Comparison of ENCODE assay signal across 13 cellular contexts in genomic region chr3:122067214-122067550, GRCh38. TPM values are rescaled to one million over a fixed set of nuclear protein-coding genes. Genes with fewer than 3 reads are reported as not detected.
A peak's percentile ranks its signal among the peaks of the same experiment; 100 is the strongest.
DNase-seq lines count a peak whose midpoint lies in the region; ATAC-seq and TF ChIP-seq lines count a peak whose summit lies in the region.
"Had no signal": no experiment of that assay in that cellular context is flagged by ENCODE, and none has a peak within 500 bp of the region (broad histone marks: within the 10 kb centered on the region; RNA-seq: fewer than 3 reads in every experiment).

No MANE protein-coding gene starts in this region.

- H3K9me2 ChIP-seq in GM23338 (ENCODE audit: insufficient read depth) (peaks cover 5% of the 10 kb centered on the region; the same call in 1 of the 2 replicates), Loucy (replicated peaks; ENCODE audit: low read depth, low read length) (no peaks in the 10 kb centered on the region)

- TF ChIP-seq CTCF in GM23338 (conservative IDR thresholded peaks at IDR 0.05; ENCODE audit: low read depth in 2 of 2) (no peak), Loucy (conservative IDR thresholded peaks at IDR 0.05; ENCODE audit: low read length) (no peak), fibroblast of pulmonary artery (IDR thresholded peaks at IDR 0.05; ENCODE audit: low read length, missing control alignments) (no peak), GM10266 (IDR thresholded peaks at IDR 0.05; ENCODE audit: control insufficient read depth, insufficient read depth, low read depth, missing control alignments) (no peak)

- no peaks in the 10 kb centered on the region for H3K9me3 Mint-ChIP-seq in GM23338

- H3K27ac Mint-ChIP-seq in GM23338, result no peak overlapping the region

- no peak overlapping the region for H3K4me3 Mint-ChIP-seq in GM23338

- H4K20me1 ChIP-seq in GM23338 (replicated peaks; ENCODE audit: insufficient read depth) (no peaks in the 10 kb centered on the region), Loucy (ENCODE audit: insufficient read depth, low read length, poor library complexity, severe bottlenecking) (no peaks in the 10 kb centered on the region)

- H3K4me3 ChIP-seq in GM23338 (no peak overlapping the region), Loucy (ENCODE audit: low read length, poor library complexity, severe bottlenecking) (no peak overlapping the region), fibroblast of pulmonary artery (replicated peaks; ENCODE audit: low read depth, low read length) (no peak overlapping the region)

- H3K4me1 ChIP-seq in GM23338 (ENCODE audit: insufficient read depth) (peaks cover 12% of the 10 kb centered on the region), Loucy (ENCODE audit: insufficient read depth, low read length, poor library complexity, severe bottlenecking) (peaks cover 17% of the 10 kb centered on the region)

- H3K79me2 ChIP-seq in GM23338 (replicated peaks; ENCODE audit: insufficient read depth), result no peaks in the 10 kb centered on the region
- H3K79me2 ChIP-seq in Loucy (ENCODE audit: insufficient read depth, low read length), result no peaks in the 10 kb centered on the region

- H3K36me3 Mint-ChIP-seq in GM23338 (ENCODE audit: low read depth), result no peaks in the 10 kb centered on the region

- H3K9ac ChIP-seq in Loucy (ENCODE audit: low read depth, low read length, poor library complexity, severe bottlenecking), result no peak overlapping the region

- no peaks in the 10 kb centered on the region for H3K27me3 Mint-ChIP-seq in GM23338 (ENCODE audit: insufficient read depth, low read depth, poor library complexity)

- POLR2A ChIA-PET in HEK293T (lab: Yijun Ruan, JAX), result no interaction called here

- no peaks in the 10 kb centered on the region for H3F3A ChIP-seq in GM23338 (replicated peaks; ENCODE audit: low read depth)
- no peaks in the 10 kb centered on the region for H3F3A ChIP-seq in Loucy (ENCODE audit: low read depth)

- DNase-seq in GM23338 (ENCODE audit: low spot score) (no peak), fibroblast of pulmonary artery (ENCODE audit: low read depth) (peak; percentile 4), ACHN (no peak), GM10266 (ENCODE audit: extremely low spot score) (no peak), HEK293T (ENCODE audit: extremely low spot score) (no peak), DMS 273 treated with DMSO at 0.1 percent for 48 hours (lab: John Stamatoyannopoulos, UW) (no peak)
- DNase-seq: NCI-H1092, right cardiac atrium, RPMI8226 had no signal

- no peaks in the 10 kb centered on the region for H3K36me3 ChIP-seq in GM23338 (ENCODE audit: insufficient read depth)
- no peaks in the 10 kb centered on the region for H3K36me3 ChIP-seq in Loucy (ENCODE audit: insufficient read depth, low read length)

- H3K9me3 ChIP-seq in Loucy (ENCODE audit: insufficient read depth, low read depth, low read length), result no peaks in the 10 kb centered on the region

- H3K27ac ChIP-seq in GM23338 (ENCODE audit: low read depth), result no peak overlapping the region

- H3K4me2 ChIP-seq in GM23338 (0 out of 2 replicates have a peak overlapping the region, but pooled peaks have one; percentile 15), Loucy (ENCODE audit: low read depth, low read length, poor library complexity, severe bottlenecking) (peak overlapping the region; percentile 46)

- CTCF ChIA-PET in HEK293T (lab: Yijun Ruan, JAX), result no interaction called here

- peak overlapping the region; percentile 73 for H2AFZ ChIP-seq in GM23338
- peak overlapping the region; percentile 62 for H2AFZ ChIP-seq in Loucy (ENCODE audit: low read length)

- in situ Hi-C loops in ACHN (cut with HindIII; ENCODE audit: low pct_ligation_motif_present, low pct_unique_long_range_greater_than_20kb, low sequenced_read_pairs), result no loop called here

- peak; percentile 54 for ATAC-seq in GM18867 (IDR thresholded peaks at IDR 0.05; ENCODE audit: unreplicated experiment)
- ATAC-seq in GM23338, result no peak
- ATAC-seq: left lobe of liver had no signal

- H3K4me1 Mint-ChIP-seq in GM23338, result peaks cover 7% of the 10 kb centered on the region

- no peaks in the 10 kb centered on the region for H3K27me3 ChIP-seq in GM23338 (ENCODE audit: insufficient read depth)
- H3K27me3 ChIP-seq in Loucy (ENCODE audit: insufficient read depth, low read length, poor library complexity, severe bottlenecking), result no peaks in the 10 kb centered on the region

TF ChIP-seq in GM23338, 12 proteins besides CTCF, POLR2A, EP300 and RAD21 (continues in another document):
- TF ChIP-seq CREB1 (CRISPR knock-in tag; IDR thresholded peaks at IDR 0.05; ENCODE audit: low read depth) (no peak), STAT1 (IDR thresholded peaks at IDR 0.05; ENCODE audit: unreplicated experiment) (no peak), EZH2phosphoT487 (IDR thresholded peaks at IDR 0.05; ENCODE audit: unreplicated experiment) (no peak), JUNB (IDR thresholded peaks at IDR 0.05; ENCODE audit: unreplicated experiment) (no peak), NANOG (IDR thresholded peaks at IDR 0.05; ENCODE audit: borderline replicate concordance) (no peak), ZNF114 (CRISPR knock-in tag; IDR thresholded peaks at IDR 0.05) (no peak)
- TF ChIP-seq, protein P1, sequence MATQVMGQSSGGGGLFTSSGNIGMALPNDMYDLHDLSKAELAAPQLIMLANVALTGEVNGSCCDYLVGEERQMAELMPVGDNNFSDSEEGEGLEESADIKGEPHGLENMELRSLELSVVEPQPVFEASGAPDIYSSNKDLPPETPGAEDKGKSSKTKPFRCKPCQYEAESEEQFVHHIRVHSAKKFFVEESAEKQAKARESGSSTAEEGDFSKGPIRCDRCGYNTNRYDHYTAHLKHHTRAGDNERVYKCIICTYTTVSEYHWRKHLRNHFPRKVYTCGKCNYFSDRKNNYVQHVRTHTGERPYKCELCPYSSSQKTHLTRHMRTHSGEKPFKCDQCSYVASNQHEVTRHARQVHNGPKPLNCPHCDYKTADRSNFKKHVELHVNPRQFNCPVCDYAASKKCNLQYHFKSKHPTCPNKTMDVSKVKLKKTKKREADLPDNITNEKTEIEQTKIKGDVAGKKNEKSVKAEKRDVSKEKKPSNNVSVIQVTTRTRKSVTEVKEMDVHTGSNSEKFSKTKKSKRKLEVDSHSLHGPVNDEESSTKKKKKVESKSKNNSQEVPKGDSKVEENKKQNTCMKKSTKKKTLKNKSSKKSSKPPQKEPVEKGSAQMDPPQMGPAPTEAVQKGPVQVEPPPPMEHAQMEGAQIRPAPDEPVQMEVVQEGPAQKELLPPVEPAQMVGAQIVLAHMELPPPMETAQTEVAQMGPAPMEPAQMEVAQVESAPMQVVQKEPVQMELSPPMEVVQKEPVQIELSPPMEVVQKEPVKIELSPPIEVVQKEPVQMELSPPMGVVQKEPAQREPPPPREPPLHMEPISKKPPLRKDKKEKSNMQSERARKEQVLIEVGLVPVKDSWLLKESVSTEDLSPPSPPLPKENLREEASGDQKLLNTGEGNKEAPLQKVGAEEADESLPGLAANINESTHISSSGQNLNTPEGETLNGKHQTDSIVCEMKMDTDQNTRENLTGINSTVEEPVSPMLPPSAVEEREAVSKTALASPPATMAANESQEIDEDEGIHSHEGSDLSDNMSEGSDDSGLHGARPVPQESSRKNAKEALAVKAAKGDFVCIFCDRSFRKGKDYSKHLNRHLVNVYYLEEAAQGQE (IDR thresholded peaks at IDR 0.05; ENCODE audit: unreplicated experiment), result no peak

TF ChIP-seq in HEK293T, 16 proteins besides CTCF, POLR2A, EP300 and RAD21:
- TF ChIP-seq SP1 (IDR thresholded peaks at IDR 0.05) (no peak), CTBP1 (IDR thresholded peaks at IDR 0.05; ENCODE audit: borderline replicate concordance) (no peak), FOXA1 (IDR thresholded peaks at IDR 0.05) (no peak), BHLHE40 (IDR thresholded peaks at IDR 0.05; ENCODE audit: borderline replicate concordance) (no peak), L3MBTL2 (conservative IDR thresholded peaks at IDR 0.05) (no peak), ELF4 (IDR thresholded peaks at IDR 0.05) (no peak), HDGF (IDR thresholded peaks at IDR 0.05; ENCODE audit: borderline replicate concordance) (no peak), FOXK2 (IDR thresholded peaks at IDR 0.05) (no peak), LEF1 (IDR thresholded peaks at IDR 0.05; ENCODE audit: borderline replicate concordance) (no peak), TARDBP (IDR thresholded peaks at IDR 0.05) (no peak), SUZ12 (IDR thresholded peaks at IDR 0.05) (no peak)
TF ChIP-seq in HEK293T: peak in this region for 0.

RNA-seq across cellular contexts. Expression of gene CD86, which starts 12.0 kb away (rescaled TPM):
- total RNA-seq in GM23338 (2014; rRNA removed; shearing (Covaris generic)), result 0.97 TPM in 1 of 2 replicates, not detected in the other
- not detected in 2 replicates for polyA plus RNA-seq in GM23338 (2016; fragmentation: Nextera tagmentation; extraction: Ambion mirVana)

RNA-seq across cellular contexts. Expression of gene ILDR1, which starts 45.1 kb away (rescaled TPM):
- 0.97 and 1.2 TPM in 2 replicates for total RNA-seq in GM23338 (2014; rRNA removed; shearing (Covaris generic))
- 0.16 and 0.66 TPM in 2 replicates for polyA plus RNA-seq in GM23338 (2016; fragmentation: Nextera tagmentation; extraction: Ambion mirVana)
- total RNA-seq: activated CD8-positive, alpha-beta memory T cell treated with anti-CD3 and anti-CD28 coated beads for 36 hours; right cardiac atrium had no signal
- polyA plus RNA-seq: right cardiac atrium had no signal
